12 cellular contexts compared by ENCODE assay signal in genomic region chr12:109459247-109459646, GRCh38. TPM values are rescaled to one million over a fixed set of nuclear protein-coding genes. Genes with fewer than 3 reads are reported as not detected.
DNase-seq lines count a peak whose midpoint lies in the region; ATAC-seq, FAIRE-seq and TF ChIP-seq lines count a peak whose summit lies in the region.
"Had no signal": no experiment of that assay in that cellular context is flagged by ENCODE, and none has a peak within 500 bp of the region (broad histone marks: within the 10 kb centered on the region; RNA-seq: fewer than 3 reads in every experiment).

No MANE protein-coding gene starts in this region.

- H3K27ac ChIP-seq in HUES6 (ENCODE audit: low read depth, low read length) (peak overlapping the region; percentile 82), astrocyte (ENCODE audit: low read depth, low read length) (peak overlapping the region; percentile 65), skin epidermis (peak overlapping the region in 15 of 21 experiments; percentile 35 to 93 (median 66))
- H3K27ac ChIP-seq: WERI-Rb-1 had no signal

- peaks cover 45% of the 10 kb centered on the region for H3K36me3 ChIP-seq in HUES6 (ENCODE audit: control insufficient read depth, insufficient read depth, low read length)
- peaks cover 43% of the 10 kb centered on the region for H3K36me3 ChIP-seq in astrocyte (ENCODE audit: insufficient read depth, low read length)
- peaks cover 12% of the 10 kb centered on the region for H3K36me3 ChIP-seq in iPS-15b (ENCODE audit: control insufficient read depth, insufficient read depth, low read length)

- intact Hi-C loops in head of caudate nucleus (cut with DNase I), result no loop called here

- no peaks in the 10 kb centered on the region for H3K27me3 Mint-ChIP-seq in astrocyte (ENCODE audit: low read depth, unreplicated experiment)

- no peaks in the 10 kb centered on the region for H3K27me3 ChIP-seq in HUES6 (ENCODE audit: control insufficient read depth, insufficient read depth, low read length)
- no peaks in the 10 kb centered on the region for H3K27me3 ChIP-seq in astrocyte (ENCODE audit: insufficient read depth, low read length)
- no peaks in the 10 kb centered on the region for H3K27me3 ChIP-seq in iPS-15b (ENCODE audit: control insufficient read depth, insufficient read depth, low read length)

- peak overlapping the region; percentile 99 for H3K27ac Mint-ChIP-seq in astrocyte (ENCODE audit: unreplicated experiment)

- peaks cover 18% of the 10 kb centered on the region for H4K20me1 ChIP-seq in astrocyte (ENCODE audit: insufficient read depth, low read length)

- H3K79me2 ChIP-seq in astrocyte (ENCODE audit: insufficient read depth, low read length), result peaks cover 83% of the 10 kb centered on the region

- peak overlapping the region; percentile 58 for H3K4me3 Mint-ChIP-seq in astrocyte (ENCODE audit: unreplicated experiment)

- FAIRE-seq in astrocyte (lab: Jason Lieb, UNC), result no peak
- FAIRE-seq: HTR-8/SVneo had no signal

- H3K4me2 ChIP-seq in astrocyte (ENCODE audit: low read length), result peak overlapping the region; percentile 64

- H3K9ac ChIP-seq in HUES6 (ENCODE audit: low read length) (peak overlapping the region; percentile 84), astrocyte (ENCODE audit: low read length) (peak overlapping the region; percentile 59), iPS-15b (ENCODE audit: low read depth, low read length) (no peak overlapping the region)

- DNase-seq in astrocyte (ENCODE audit: low read depth) (peak; percentile 36), head of caudate nucleus (no peak), NCI-H146 (lab: John Stamatoyannopoulos, UW) (no peak), NCI-H2029 (lab: John Stamatoyannopoulos, UW) (no peak)
- DNase-seq: activated gamma-delta T cell, NCI-H1694 treated with DMSO at 0.1 percent for 48 hours, WERI-Rb-1 had no signal

- H3K9me3 ChIP-seq in HUES6 (ENCODE audit: control insufficient read depth, insufficient read depth, low read depth, low read length) (no peaks in the 10 kb centered on the region), astrocyte (ENCODE audit: insufficient read depth, low read depth, low read length) (no peaks in the 10 kb centered on the region), iPS-15b (ENCODE audit: control insufficient read depth, insufficient read depth, low read length) (no peaks in the 10 kb centered on the region)

- H3K4me1 ChIP-seq in HUES6 (ENCODE audit: control insufficient read depth, insufficient read depth, low read length), result peaks cover 70% of the 10 kb centered on the region
- peaks cover 73% of the 10 kb centered on the region for H3K4me1 ChIP-seq in astrocyte (ENCODE audit: insufficient read depth, low read length)
- H3K4me1 ChIP-seq in iPS-15b (ENCODE audit: control insufficient read depth, insufficient read depth, low read length), result peaks cover 66% of the 10 kb centered on the region

- TF ChIP-seq CTCF in astrocyte (IDR thresholded peaks at IDR 0.05; ENCODE audit: insufficient read depth, low read depth, low read length), result no peak

- H3K4me3 ChIP-seq in HUES6 (ENCODE audit: low read depth, low read length) (peak overlapping the region; percentile 37), astrocyte (ENCODE audit: insufficient read depth, low read depth, low read length) (no peak overlapping the region), iPS-15b (ENCODE audit: low read depth, low read length) (peak overlapping the region; percentile 6), skin epidermis (no peak overlapping the region)

- no peak overlapping the region for H2AFZ ChIP-seq in astrocyte (ENCODE audit: low read depth, low read length)

- peaks cover 82% of the 10 kb centered on the region for H3K4me1 Mint-ChIP-seq in astrocyte (ENCODE audit: low read depth, unreplicated experiment)

- peaks cover 29% of the 10 kb centered on the region for H3K36me3 Mint-ChIP-seq in astrocyte (ENCODE audit: low read depth, unreplicated experiment)

- no peaks in the 10 kb centered on the region for H3K9me3 Mint-ChIP-seq in astrocyte (ENCODE audit: unreplicated experiment)

- ATAC-seq in HG03565 (IDR thresholded peaks at IDR 0.05; ENCODE audit: unreplicated experiment), result no peak

RNA-seq across cellular contexts. Expression of gene KCTD10, which starts 17.9 kb away (rescaled TPM):
- 118 and 120 TPM in 2 replicates for total RNA-seq in astrocyte

RNA-seq across cellular contexts. Expression of gene UBE3B, which starts 18.2 kb away (rescaled TPM):
- total RNA-seq in astrocyte, result 34.4 and 42.6 TPM in 2 replicates

Comparison
In these comparisons a context has a peak if more than half of its experiments do, and no peak if none do; other contexts are left out.
1. H3K4me3 ChIP-seq: peak in HUES6 (single experiment) and iPS-15b (single experiment); none in astrocyte (single experiment) and skin epidermis (0 of 7).
2. Peak in every context shown above with its lines, with median percentiles within 50 percentile points of each other: H3K27ac ChIP-seq.